Comparison of ENCODE assay signal across 13 cellular contexts in genomic region chr7:833601-834258, GRCh38. TPM values are rescaled to one million over a fixed set of nuclear protein-coding genes. Genes with fewer than 3 reads are reported as not detected.
DNase-seq lines count a peak whose midpoint lies in the region; ATAC-seq and TF ChIP-seq lines count a peak whose summit lies in the region.
"Had no signal": no experiment of that assay in that cellular context is flagged by ENCODE, and none has a peak within 500 bp of the region (broad histone marks: within the 10 kb centered on the region; RNA-seq: fewer than 3 reads in every experiment).

No MANE protein-coding gene starts in this region.

- no peak overlapping the region for H4K91ac ChIP-seq in trophoblast cell (ENCODE audit: low read depth, low read length)

- no peak overlapping the region for H4K8ac ChIP-seq in trophoblast cell (ENCODE audit: low read depth, low read length)

- no peaks in the 10 kb centered on the region for H3K9me2 ChIP-seq in PC-9 (ENCODE audit: insufficient read depth)

- H3K4ac ChIP-seq in trophoblast cell (ENCODE audit: low read depth, low read length): peak overlapping the region; percentile 42

- no peaks in the 10 kb centered on the region; the same call in 1 of the 2 replicates for H4K20me1 ChIP-seq in PC-9 (ENCODE audit: insufficient read depth)

- peaks cover 2% of the 10 kb centered on the region for H3K79me1 ChIP-seq in trophoblast cell (ENCODE audit: low read length)

- peak overlapping the region; percentile 82 for H3K4me2 ChIP-seq in PC-9
- no peak overlapping the region for H3K4me2 ChIP-seq in trophoblast cell (ENCODE audit: low read length)
- H3K4me2 ChIP-seq: BLaER1 had no signal

- H2BK5ac ChIP-seq in trophoblast cell (ENCODE audit: low read depth, low read length, poor library complexity): no peak overlapping the region

- BruUV-seq in PC-9 (replicated peaks; lab: Mats Ljungman, UMichigan): no TSS peak

- no peak overlapping the region for H2BK12ac ChIP-seq in trophoblast cell (ENCODE audit: low read length)

- H3K9ac ChIP-seq in trophoblast cell (ENCODE audit: low read length): no peak overlapping the region
- H3K9ac ChIP-seq: BLaER1 had no signal

- no peak overlapping the region for H2BK120ac ChIP-seq in trophoblast cell (ENCODE audit: insufficient read depth, low read length, poor library complexity)

- H3K4me1 ChIP-seq in PC-9 (replicated peaks; ENCODE audit: insufficient read depth) (peaks cover 57% of the 10 kb centered on the region), esophagus (ENCODE audit: control insufficient read depth in 2 of 2, insufficient read depth in 2 of 2, low read length in 1 of 2) (peaks cover 13 to 33% of the 10 kb centered on the region in 2 donors), trophoblast cell (ENCODE audit: control insufficient read depth in 1 of 2, insufficient read depth in 2 of 2, low read length in 2 of 2) (peaks cover 21 to 24% of the 10 kb centered on the region in 2 experiments)

- H3K23ac ChIP-seq in trophoblast cell (ENCODE audit: low read length): no peak overlapping the region

- WGBS in esophagus, 2 donors: 75 to 82% methylated on average over 8 of the region's 8 CpGs
- WGBS in trophoblast cell (ENCODE audit: extremely low coverage, insufficient coverage, insufficient read length): no CpG with 5 or more reads among the region's 8 CpGs

- intact Hi-C loops in PC-9 (cut with micrococcal nuclease; ENCODE audit: unreplicated experiment): loop anchor here (5.0 to 10.0 kb wide), 2 partner anchors 296 to 621 kb away; partner anchors contain the start of gene MICALL2

- H3K4me3 ChIP-seq in AG10803 (ENCODE audit: low read length): no peak overlapping the region
- peak overlapping the region; percentile 46; the same call in 1 of the 2 replicates for H3K4me3 ChIP-seq in PC-9
- H3K4me3 ChIP-seq in esophagus (ENCODE audit: low read depth in 1 of 2, low read length in 2 of 2): no peak overlapping the region
- no peak overlapping the region for H3K4me3 ChIP-seq in trophoblast cell (ENCODE audit: low read depth, low read length)
- H3K4me3 ChIP-seq: BLaER1, Peyer's patch had no signal

- H3K36me3 ChIP-seq in PC-9 (ENCODE audit: low read depth) (peaks cover 17% of the 10 kb centered on the region), esophagus (ENCODE audit: control insufficient read depth in 2 of 2, insufficient read depth in 2 of 2, low read length in 1 of 2) (peaks cover 0 to 9% of the 10 kb centered on the region in 2 donors), trophoblast cell (ENCODE audit: control insufficient read depth in 1 of 2, insufficient read depth in 2 of 2, low read length in 2 of 2) (peaks cover 12 to 15% of the 10 kb centered on the region in 2 experiments)

- H2AFZ ChIP-seq in PC-9 (no peak overlapping the region), trophoblast cell (ENCODE audit: insufficient read depth, low read length, poor library complexity) (no peak overlapping the region)

- CTCF ChIA-PET in PC-9 (lab: Charles Lee): interaction anchor here (0.5 kb wide), 1 partner anchor 275 kb away, joined by 5 read pairs; no protein-coding TSS in a partner anchor

- H3K9me3 ChIP-seq in PC-9 (ENCODE audit: insufficient read depth, low read depth): no peaks in the 10 kb centered on the region
- H3K9me3 ChIP-seq in esophagus (ENCODE audit: control insufficient read depth in 2 of 2, insufficient read depth in 1 of 2, low read depth in 1 of 2, low read length in 1 of 2): no peaks in the 10 kb centered on the region
- H3K9me3 ChIP-seq in trophoblast cell (ENCODE audit: insufficient read depth, low read depth, low read length): peaks cover 2% of the 10 kb centered on the region
- H3K9me3 ChIP-seq: BLaER1, Peyer's patch had no signal

- TF ChIP-seq CTCF in AG10803 (conservative IDR thresholded peaks at IDR 0.05; ENCODE audit: low read length): no peak
- no peak for TF ChIP-seq CTCF in PC-9 (conservative IDR thresholded peaks at IDR 0.05)

- no peak overlapping the region for H3K14ac ChIP-seq in trophoblast cell (ENCODE audit: low read length)

- H3F3A ChIP-seq in PC-9 (ENCODE audit: insufficient read depth, low read depth): peaks cover 51% of the 10 kb centered on the region

- no peak for ATAC-seq in GM19467 (IDR thresholded peaks at IDR 0.05; ENCODE audit: unreplicated experiment)
- ATAC-seq in GM19455 (IDR thresholded peaks at IDR 0.05; ENCODE audit: unreplicated experiment): no peak
- no peak for ATAC-seq in HG03196 (IDR thresholded peaks at IDR 0.05; ENCODE audit: unreplicated experiment)
- ATAC-seq: activated T-helper 17 cell treated with anti-CD3 and anti-CD28 coated beads, Interleukin-2, amount 50 U/mL, for 72 hours had no signal

- peak overlapping the region; percentile 14 for H3K18ac ChIP-seq in trophoblast cell (ENCODE audit: low read length)

- H3K27me3 ChIP-seq in PC-9 (ENCODE audit: insufficient read depth, low read depth) (no peaks in the 10 kb centered on the region), esophagus (ENCODE audit: control insufficient read depth in 1 of 2, insufficient read depth in 2 of 2, low read length in 2 of 2) (no peaks in the 10 kb centered on the region), trophoblast cell (ENCODE audit: insufficient read depth, low read length) (no peaks in the 10 kb centered on the region)
- H3K27me3 ChIP-seq: BLaER1, Peyer's patch had no signal

- H4K12ac ChIP-seq in trophoblast cell (ENCODE audit: low read depth, low read length): no peak overlapping the region

- no peak overlapping the region for H2AK5ac ChIP-seq in trophoblast cell (ENCODE audit: low read length)

- POLR2A ChIA-PET in PC-9 (lab: Charles Lee; ENCODE audit: unreplicated experiment): interaction anchor here (0.6 to 3.2 kb wide), 3 partner anchors 21 to 305 kb away, joined by 4 to 50 read pairs (median 10); no protein-coding TSS in a partner anchor

- peaks cover 88% of the 10 kb centered on the region for H3K79me2 ChIP-seq in PC-9 (ENCODE audit: low read depth)
- H3K79me2 ChIP-seq in trophoblast cell (ENCODE audit: control insufficient read depth, insufficient read depth, low read length, poor library complexity): peaks cover 6% of the 10 kb centered on the region

- peak; percentile 33 for DNase-seq in AG10803 (ENCODE audit: low read depth)
- DNase-seq in PC-9: no peak
- no peak for DNase-seq in trophoblast cell
- DNase-seq in HPDE6-E6E7 (ENCODE audit: extremely low spot score): no peak
- DNase-seq: GDM1; Peyer's patch; stimulated activated CD4-positive, alpha-beta T cell treated with anti-CD3 and anti-CD28 coated beads, Interleukin-15, amount 100 ng/mL, for 24 hours had no signal

- peak overlapping the region; percentile 97 for H3K27ac ChIP-seq in PC-9
- H3K27ac ChIP-seq in esophagus (ENCODE audit: low read depth in 2 of 2, low read length in 1 of 2): peak overlapping the region; percentile 41 to 99
- H3K27ac ChIP-seq in trophoblast cell (ENCODE audit: low read depth, low read length): no peak overlapping the region
- H3K27ac ChIP-seq: BLaER1 had no signal

RNA-seq across cellular contexts. Expression of gene SUN1, which starts 1.5 kb away (rescaled TPM):
- total RNA-seq in PC-9 (2021): 245 and 272 TPM in 2 replicates
- polyA plus RNA-seq in esophagus: 10 to 100 TPM; 54.7 to 91.6 TPM
- 85.9 and 88.3 TPM in 2 replicates for polyA plus RNA-seq in trophoblast cell (2013)

RNA-seq across cellular contexts. Expression of gene GET4, which starts 42.6 kb away (rescaled TPM):
- total RNA-seq in PC-9 (2021): 120 and 166 TPM in 2 replicates
- 10 to 100 TPM; 43.2 to 44.5 TPM for polyA plus RNA-seq in esophagus
- 81.6 and 84.3 TPM in 2 replicates for polyA plus RNA-seq in trophoblast cell (2013)
